In genomic region chr1:150320667-150320978, GRCh38 we compare ENCODE assay signal across 8 cellular contexts. TPM values are rescaled to one million over a fixed set of nuclear protein-coding genes. Genes with fewer than 3 reads are reported as not detected.
DNase-seq lines count a peak whose midpoint lies in the region; ATAC-seq and TF ChIP-seq lines count a peak whose summit lies in the region.

No MANE protein-coding gene starts in this region.

- H3K4me3 ChIP-seq in GM12865 (ENCODE audit: low read depth, low read length) (peak overlapping the region; percentile 85), foreskin fibroblast (ENCODE audit: low read depth in 1 of 2, low read length in 2 of 2) (peak overlapping the region; percentile 89 to 95), skeletal muscle cell (ENCODE audit: low read depth, low read length) (peak overlapping the region; percentile 95)

- POLR2A ChIA-PET in T-cell (lab: Charles Lee) = interaction anchor here (0.5 to 0.9 kb wide), 6 partner anchors 51 to 938 kb away, joined by 3 to 6 read pairs (median 4); partner anchors contain the start of gene GABPB2 (in 1 of the 2)

- peak; percentile 5 for DNase-seq in GM12865 (ENCODE audit: low read depth)
- DNase-seq in T-cell = no peak
- no peak for DNase-seq in foreskin fibroblast
- DNase-seq in skeletal muscle cell (ENCODE audit: low read depth) = no peak
- DNase-seq in HuH-7.5 (ENCODE audit: low spot score) = no peak
- no peak for DNase-seq in NCI-H69 (lab: John Stamatoyannopoulos, UW)
- no peak for DNase-seq in NCI-H1436 treated with DMSO at 0.1 percent for 48 hours (lab: John Stamatoyannopoulos, UW)

- peak overlapping the region; percentile 99 to 100 (median 99) for H3K4me3 Mint-ChIP-seq in T-cell

- TF ChIP-seq CTCF in GM12865 (IDR thresholded peaks at IDR 0.05; ENCODE audit: insufficient read depth, low read depth, low read length, missing control alignments) = no peak
- TF ChIP-seq CTCF in foreskin fibroblast (IDR thresholded peaks at IDR 0.05; ENCODE audit: low read depth, low read length) = no peak

- peaks cover 9% of the 10 kb centered on the region for H3K36me3 Mint-ChIP-seq in T-cell

- H3K27ac Mint-ChIP-seq in T-cell = peak overlapping the region; percentile 97 to 100

- peaks cover 32 to 36% (median 34%) of the 10 kb centered on the region in 3 donors for H3K4me1 Mint-ChIP-seq in T-cell

- H3K27me3 Mint-ChIP-seq in T-cell = no peaks in the 10 kb centered on the region

- CTCF ChIA-PET in T-cell (lab: Charles Lee) = no interaction called here

- ATAC-seq in T-cell (replicated peaks in 1 of 4) (no peak), HG02763 (IDR thresholded peaks at IDR 0.05; ENCODE audit: unreplicated experiment) (no peak)

- no peaks in the 10 kb centered on the region for H3K9me3 Mint-ChIP-seq in T-cell

RNA-seq across cellular contexts. Expression of gene PRPF3, which starts 0.7 kb away (rescaled TPM):
- total RNA-seq in T-cell = 100 to 1,000 TPM; 100 to 153 (median 105) TPM

RNA-seq across cellular contexts. Expression of gene MRPS21, which starts 27.0 kb away (rescaled TPM):
- total RNA-seq in T-cell = 10 to 100 TPM; 51.9 to 75.0 (median 66.8) TPM

RNA-seq across cellular contexts. Expression of gene CIART, which starts 38.3 kb away (rescaled TPM):
- 1 to 10 TPM in 4 of 5 donors, under 1 TPM in 1; 0.63 to 2.9 (median 1.3) TPM for total RNA-seq in T-cell

RNA-seq across cellular contexts. Expression of gene RPRD2, which starts 43.3 kb away (rescaled TPM):
- total RNA-seq in T-cell = 10 to 100 TPM; 44.2 to 50.6 (median 46.7) TPM

RNA-seq across cellular contexts. Expression of gene C1orf54, which starts 48.0 kb away (rescaled TPM):
- 1 to 10 TPM; 2.1 to 4.1 (median 3.2) TPM for total RNA-seq in T-cell
